Comparison of ENCODE assay signal across 27 cellular contexts in the genomic region with DNA sequence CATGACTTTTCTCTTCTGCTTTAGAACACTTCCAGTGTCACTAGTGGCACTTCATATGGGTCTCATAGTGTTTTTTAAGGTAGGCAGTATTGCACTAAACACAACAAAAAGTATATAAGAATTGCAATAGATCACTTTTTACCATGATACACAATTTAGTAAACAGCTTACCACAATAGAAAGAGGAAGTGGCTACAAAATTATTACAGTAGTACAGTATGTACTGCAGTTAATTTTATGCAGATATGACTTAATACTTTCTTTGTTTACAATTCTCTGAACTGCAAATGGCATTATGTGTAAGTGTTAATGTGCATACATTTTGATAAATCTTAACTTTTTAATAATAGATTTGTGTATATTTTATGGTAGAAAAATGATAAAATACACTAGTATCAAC.
"Had no signal": no experiment of that assay in that cellular context is flagged by ENCODE, and none has a peak within 500 bp of the region (broad histone marks: within the 10 kb centered on the region; RNA-seq: fewer than 3 reads in every experiment).

No MANE protein-coding gene starts in this region.

- H3K4me3 ChIP-seq: breast epithelium, coronary artery, esophagus muscularis mucosa, hepatocyte, left ventricle myocardium inferior, neural progenitor cell, suprapubic skin, uterus had no signal

- H3K9ac ChIP-seq: neural progenitor cell had no signal

- H3K4me2 ChIP-seq: hepatocyte, neural progenitor cell had no signal

- H3K27ac Mint-ChIP-seq: activated naive CD8-positive, alpha-beta T cell; activated T-cell treated with anti-CD3 and anti-CD28 coated beads, Interleukin-2, amount 50 U/mL, for 24 hours; activated T-helper 2 cell treated with anti-CD3 and anti-CD28 coated beads, Interferon-gamma antibody, Interleukin-2, Interleukin-4, amounts not matched to agents 10 μg/mL and 5 μg/mL and 100 μg/mL, durations not matched to agents 14 hours and 24 hours and 36 hours; immature natural killer cell; mesothelial cell of epicardium; naive thymus-derived CD8-positive, alpha-beta T cell; neural progenitor cell; stimulated activated effector memory CD8-positive, alpha-beta T cell treated with anti-CD3 and anti-CD28 coated beads, Interleukin-12 subunit alpha, Interleukin-12 subunit beta, amount 100 ng/mL, for 72 hours; stimulated activated naive CD8-positive, alpha-beta T cell treated with anti-CD3 and anti-CD28 coated beads, Interleukin-15, amount 100 ng/mL, for 72 hours had no signal

- H3K79me2 ChIP-seq: hepatocyte had no signal

- FAIRE-seq: frontal cortex, small intestine, TTC549 had no signal

- H3K27me3 ChIP-seq: esophagus muscularis mucosa, hepatocyte, neural progenitor cell, suprapubic skin, uterus had no signal

- H3K4me1 Mint-ChIP-seq: immature natural killer cell; mesothelial cell of epicardium; naive thymus-derived CD8-positive, alpha-beta T cell; neural progenitor cell; stimulated activated effector memory CD8-positive, alpha-beta T cell treated with anti-CD3 and anti-CD28 coated beads, Interleukin-12 subunit alpha, Interleukin-12 subunit beta, amount 100 ng/mL, for 72 hours; stimulated activated naive CD8-positive, alpha-beta T cell treated with anti-CD3 and anti-CD28 coated beads, Interleukin-15, amount 100 ng/mL, for 72 hours had no signal

- ATAC-seq: naive thymus-derived CD8-positive, alpha-beta T cell; sciatic nerve; stimulated activated effector memory CD8-positive, alpha-beta T cell treated with anti-CD3 and anti-CD28 coated beads, Interleukin-12 subunit alpha, Interleukin-12 subunit beta, amount 100 ng/mL, for 72 hours; stimulated activated naive CD8-positive, alpha-beta T cell treated with anti-CD3 and anti-CD28 coated beads, Interleukin-15, amount 100 ng/mL, for 72 hours had no signal

- H3K4me3 Mint-ChIP-seq: activated naive CD8-positive, alpha-beta T cell; activated T-cell treated with anti-CD3 and anti-CD28 coated beads, Interleukin-2, amount 50 U/mL, for 24 hours; immature natural killer cell; mesothelial cell of epicardium; naive thymus-derived CD8-positive, alpha-beta T cell; neural progenitor cell; stimulated activated effector memory CD8-positive, alpha-beta T cell treated with anti-CD3 and anti-CD28 coated beads, Interleukin-12 subunit alpha, Interleukin-12 subunit beta, amount 100 ng/mL, for 72 hours; stimulated activated naive CD8-positive, alpha-beta T cell treated with anti-CD3 and anti-CD28 coated beads, Interleukin-15, amount 100 ng/mL, for 72 hours had no signal

- DNase-seq: activated CD4-positive, alpha-beta T cell treated with anti-CD3 and anti-CD28 coated beads for 1 hour; activated CD4-positive, alpha-beta T cell treated with anti-CD3 and anti-CD28 coated beads, Interleukin-2, amount 50 U/mL, for 1 hour; activated naive CD4-positive, alpha-beta T cell; activated T-cell treated with anti-CD3 and anti-CD28 coated beads, Interleukin-2, amount 50 U/mL, for 24 hours; glutamatergic neuron; immature natural killer cell; kidney glomerular epithelial cell; left ventricle myocardium inferior; naive thymus-derived CD8-positive, alpha-beta T cell; small intestine; stimulated activated CD4-positive, alpha-beta T cell treated with anti-CD3 and anti-CD28 coated beads, Interleukin-2, amount 100 ng/mL, for 24 hours; stimulated activated naive CD8-positive, alpha-beta T cell treated with anti-CD3 and anti-CD28 coated beads, Interleukin-15, amount 100 ng/mL, for 72 hours; trophoblast cell; uterus had no signal

- H2AFZ ChIP-seq: hepatocyte, neural progenitor cell had no signal

- H3K36me3 ChIP-seq: breast epithelium, esophagus muscularis mucosa, left ventricle myocardium inferior, neural progenitor cell, suprapubic skin, uterus had no signal

- H3K36me3 Mint-ChIP-seq: activated naive CD8-positive, alpha-beta T cell; immature natural killer cell; mesothelial cell of epicardium; neural progenitor cell; stimulated activated effector memory CD8-positive, alpha-beta T cell treated with anti-CD3 and anti-CD28 coated beads, Interleukin-12 subunit alpha, Interleukin-12 subunit beta, amount 100 ng/mL, for 72 hours had no signal

- H3K9me3 ChIP-seq: suprapubic skin, uterus had no signal

- H3K27ac ChIP-seq: breast epithelium, coronary artery, esophagus muscularis mucosa, hepatocyte, left ventricle myocardium inferior, neural progenitor cell, suprapubic skin, uterus had no signal

- H3K4me1 ChIP-seq: breast epithelium, esophagus muscularis mucosa, left ventricle myocardium inferior, neural progenitor cell, suprapubic skin, uterus had no signal

- H3K9me3 Mint-ChIP-seq: activated T-cell treated with anti-CD3 and anti-CD28 coated beads, Interleukin-2, amount 50 U/mL, for 24 hours; activated T-helper 2 cell treated with anti-CD3 and anti-CD28 coated beads, Interferon-gamma antibody, Interleukin-2, Interleukin-4, amounts not matched to agents 10 μg/mL and 5 μg/mL and 100 μg/mL, durations not matched to agents 14 hours and 24 hours and 36 hours; immature natural killer cell had no signal
